13 cellular contexts compared by ENCODE assay signal in the genomic region with DNA sequence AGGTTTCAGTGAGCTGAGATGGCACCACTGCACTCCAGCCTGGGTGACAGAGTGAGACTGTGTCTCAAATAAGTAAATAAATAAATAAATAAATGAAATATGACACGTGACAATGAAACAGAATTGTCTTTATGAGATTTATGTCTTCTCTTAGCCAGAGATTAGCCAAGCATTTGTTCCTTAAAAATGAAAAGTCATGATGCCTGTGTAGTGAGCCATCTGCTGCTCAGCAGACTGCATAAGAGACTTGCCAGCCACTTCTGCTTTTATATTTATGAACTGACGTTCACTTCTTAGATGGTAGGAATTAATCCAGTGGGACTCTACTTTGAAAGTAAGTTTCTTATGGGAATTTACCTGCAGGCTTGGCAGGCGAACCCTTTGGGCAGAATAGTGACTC.
DNase-seq lines count a peak whose midpoint lies in the region; ATAC-seq and TF ChIP-seq lines count a peak whose summit lies in the region.
"Had no signal": no experiment of that assay in that cellular context is flagged by ENCODE, and none has a peak within 500 bp of the region (broad histone marks: within the 10 kb centered on the region; RNA-seq: fewer than 3 reads in every experiment).

No MANE protein-coding gene starts in this region.

- H3K27me3 Mint-ChIP-seq in stimulated activated naive B cell treated with anti-CD40 and anti-IgM and Interleukin-4, amounts not matched to agents 10 μg/mL and 1 μg/mL and 100 μg/mL, for 72 hours: peaks cover 0 to 1% of the 10 kb centered on the region in 2 donors

- H3K4me3 Mint-ChIP-seq in stimulated activated naive B cell treated with anti-CD40 and anti-IgM and Interleukin-4, amounts not matched to agents 10 μg/mL and 1 μg/mL and 100 μg/mL, for 72 hours: no peak overlapping the region

- H3K4me3 ChIP-seq in right cardiac atrium (ENCODE audit: low read length) (no peak overlapping the region), OCI-LY3 (ENCODE audit: low read length) (no peak overlapping the region)
- H3K4me3 ChIP-seq: coronary artery, transverse colon had no signal

- H3K79me2 ChIP-seq in OCI-LY3 (ENCODE audit: low read length): no peaks in the 10 kb centered on the region

- H3K27ac ChIP-seq in right cardiac atrium (ENCODE audit: low read length): no peak overlapping the region
- H3K27ac ChIP-seq in OCI-LY3 (ENCODE audit: low read length): no peak overlapping the region
- peak overlapping the region; percentile 77 for H3K27ac ChIP-seq in foreskin keratinocyte
- H3K27ac ChIP-seq: coronary artery, transverse colon had no signal

- DNase-seq in Right ventricle myocardium inferior (ENCODE audit: missing footprints) (no peak), right cardiac atrium (no peak), foreskin keratinocyte (no peak), RPMI8226 (no peak)
- no peak for DNase-seq in stimulated activated naive B cell treated with anti-CD40 and anti-IgM and Interleukin-4, amounts not matched to agents 10 μg/mL and 1 μg/mL and 100 μg/mL, for 72 hours
- DNase-seq: activated T-cell treated with anti-CD3 and anti-CD28 coated beads for 4 hours, NCI-H2029 treated with DMSO at 0.1 percent for 48 hours, posterior cingulate gyrus, transverse colon had no signal

- H2AFZ ChIP-seq in OCI-LY3 (ENCODE audit: low read depth, low read length): peak overlapping the region; percentile 71; the same call in 1 of the 2 replicates

- intact Hi-C loops in Right ventricle myocardium inferior (cut with DNase I) (no loop called here), right cardiac atrium (cut with DNase I) (no loop called here)

- H3K27me3 ChIP-seq in right cardiac atrium (ENCODE audit: control insufficient read depth, insufficient read depth) (no peaks in the 10 kb centered on the region), OCI-LY3 (ENCODE audit: low read depth, low read length) (no peaks in the 10 kb centered on the region), foreskin keratinocyte (no peaks in the 10 kb centered on the region)
- H3K27me3 ChIP-seq: transverse colon had no signal

- H3K4me1 ChIP-seq in right cardiac atrium (ENCODE audit: control insufficient read depth, insufficient read depth, low read length) (peaks cover 12% of the 10 kb centered on the region), OCI-LY3 (ENCODE audit: low read length) (peaks cover 21% of the 10 kb centered on the region), foreskin keratinocyte (peaks cover 12% of the 10 kb centered on the region)
- H3K4me1 ChIP-seq: transverse colon had no signal

- H3K9me3 ChIP-seq in right cardiac atrium (ENCODE audit: control insufficient read depth, low read length) (no peaks in the 10 kb centered on the region), OCI-LY3 (ENCODE audit: insufficient read depth, low read length) (no peaks in the 10 kb centered on the region)
- H3K9me3 ChIP-seq: transverse colon had no signal

- H3K4me2 ChIP-seq in OCI-LY3 (ENCODE audit: low read length): peak overlapping the region; percentile 40

- peaks cover 3 to 7% of the 10 kb centered on the region in 2 donors for H3K36me3 Mint-ChIP-seq in stimulated activated naive B cell treated with anti-CD40 and anti-IgM and Interleukin-4, amounts not matched to agents 10 μg/mL and 1 μg/mL and 100 μg/mL, for 72 hours

- H3K9ac ChIP-seq in OCI-LY3 (ENCODE audit: low read length): no peak overlapping the region

- peak overlapping the region; percentile 5 for H3K27ac Mint-ChIP-seq in stimulated activated naive B cell treated with anti-CD40 and anti-IgM and Interleukin-4, amounts not matched to agents 10 μg/mL and 1 μg/mL and 100 μg/mL, for 72 hours

- H3K9me3 Mint-ChIP-seq in stimulated activated naive B cell treated with anti-CD40 and anti-IgM and Interleukin-4, amounts not matched to agents 10 μg/mL and 1 μg/mL and 100 μg/mL, for 72 hours: peaks cover 4 to 5% of the 10 kb centered on the region in 2 donors

- H3K4me1 Mint-ChIP-seq in stimulated activated naive B cell treated with anti-CD40 and anti-IgM and Interleukin-4, amounts not matched to agents 10 μg/mL and 1 μg/mL and 100 μg/mL, for 72 hours: peaks cover 4 to 11% of the 10 kb centered on the region in 2 donors

- ATAC-seq in Right ventricle myocardium inferior (peak; percentile 27), right cardiac atrium (no peak), foreskin keratinocyte (no peak), HG02798 (IDR thresholded peaks at IDR 0.05; ENCODE audit: poor library complexity, unreplicated experiment) (no peak), GM21825 (IDR thresholded peaks at IDR 0.05; ENCODE audit: unreplicated experiment) (no peak)
- peak; percentile 82 to 83 for ATAC-seq in stimulated activated naive B cell treated with anti-CD40 and anti-IgM and Interleukin-4, amounts not matched to agents 10 μg/mL and 1 μg/mL and 100 μg/mL, for 72 hours (replicated peaks)

- WGBS in right cardiac atrium: 72% methylated on average over 3 of the region's 3 CpGs

- no peaks in the 10 kb centered on the region for H4K20me1 ChIP-seq in OCI-LY3 (ENCODE audit: insufficient read depth, low read length)

- peak; percentile 44 for TF ChIP-seq CTCF in OCI-LY3 (IDR thresholded peaks at IDR 0.05; ENCODE audit: low read depth, low read length)
- TF ChIP-seq CTCF in foreskin keratinocyte (conservative IDR thresholded peaks at IDR 0.05): peak; percentile 32

- H3K36me3 ChIP-seq in OCI-LY3 (replicated peaks; ENCODE audit: low read depth, low read length): no peaks in the 10 kb centered on the region
- H3K36me3 ChIP-seq: transverse colon had no signal

Comparison
In these comparisons a context has a peak if more than half of its experiments do, and no peak if none do; other contexts are left out.
1. ATAC-seq: peak in Right ventricle myocardium inferior (single experiment) and stimulated activated naive B cell treated with anti-CD40 and anti-IgM and Interleukin-4, amounts not matched to agents 10 μg/mL and 1 μg/mL and 100 μg/mL, for 72 hours (2 of 2); none in right cardiac atrium (0 of 2), foreskin keratinocyte (single experiment), HG02798 (single experiment) and GM21825 (single experiment).